ENCODE assay signal across 24 cellular contexts in genomic region chr5:102766295-102767090, GRCh38. TPM values are rescaled to one million over a fixed set of nuclear protein-coding genes. Genes with fewer than 3 reads are reported as not detected.
DNase-seq lines count a peak whose midpoint lies in the region; ATAC-seq, FAIRE-seq and TF ChIP-seq lines count a peak whose summit lies in the region.
"Had no signal": no experiment of that assay in that cellular context is flagged by ENCODE, and none has a peak within 500 bp of the region (broad histone marks: within the 10 kb centered on the region; RNA-seq: fewer than 3 reads in every experiment).

No MANE protein-coding gene starts in this region.

- H3K27me3 ChIP-seq in H9 (ENCODE audit: insufficient read depth, low read length): no peaks in the 10 kb centered on the region
- H3K27me3 ChIP-seq: SJSA1 had no signal

- no peak overlapping the region for H2BK120ac ChIP-seq in H9 (ENCODE audit: low read depth, low read length, poor library complexity, severe bottlenecking)

- H2AK5ac ChIP-seq in H9 (ENCODE audit: insufficient read length, low read length): no peak overlapping the region

- H3K36me3 Mint-ChIP-seq in activated CD4-positive, alpha-beta T cell treated with anti-CD3 and anti-CD28 coated beads for 36 hours (ENCODE audit: low read depth): peaks cover 25% of the 10 kb centered on the region
- H3K36me3 Mint-ChIP-seq in activated naive CD8-positive, alpha-beta T cell: peaks cover 7% of the 10 kb centered on the region
- H3K36me3 Mint-ChIP-seq in activated naive CD8-positive, alpha-beta T cell treated with anti-CD3 and anti-CD28 coated beads for 36 hours: peaks cover 38% of the 10 kb centered on the region
- H3K36me3 Mint-ChIP-seq in H9 (ENCODE audit: insufficient read depth in 1 of 3, low read depth in 3 of 3): no peaks in the 10 kb centered on the region
- H3K36me3 Mint-ChIP-seq: CD8-positive, alpha-beta T cell had no signal

- H4K5ac ChIP-seq in H9 (ENCODE audit: insufficient read length, low read depth, low read length): no peak overlapping the region

- no peak overlapping the region for H2BK15ac ChIP-seq in H9 (ENCODE audit: low read depth, low read length)

- no peak overlapping the region for H3K23ac ChIP-seq in H9 (ENCODE audit: insufficient read length, low read depth, low read length)

- CTCF ChIA-PET in activated CD4-positive, alpha-beta T cell treated with anti-CD3 and anti-CD28 coated beads for 36 hours (lab: Charles Lee): interaction anchor here (0.8 kb wide), 1 partner anchor 10 kb away, joined by 3 read pairs; no protein-coding TSS in a partner anchor

- H3K4me2 ChIP-seq in H9 (ENCODE audit: insufficient read depth, insufficient read length, low read length): no peak overlapping the region
- H3K4me2 ChIP-seq: KMS-11 had no signal

- intact Hi-C loops in activated CD4-positive, alpha-beta T cell treated with anti-CD3 and anti-CD28 coated beads for 36 hours (cut with DNase I, micrococcal nuclease): no loop called here

- WGBS in H9 (ENCODE audit: extremely low coverage, insufficient read length, low lambda C conversion rate): 100% methylated on average over 1 of the region's 4 CpGs

- H3K4me3 Mint-ChIP-seq in activated CD4-positive, alpha-beta T cell treated with anti-CD3 and anti-CD28 coated beads for 36 hours: no peak overlapping the region
- no peak overlapping the region for H3K4me3 Mint-ChIP-seq in activated naive CD8-positive, alpha-beta T cell
- no peak overlapping the region for H3K4me3 Mint-ChIP-seq in activated naive CD8-positive, alpha-beta T cell treated with anti-CD3 and anti-CD28 coated beads for 36 hours
- H3K4me3 Mint-ChIP-seq in H9: no peak overlapping the region
- H3K4me3 Mint-ChIP-seq: CD8-positive, alpha-beta T cell had no signal

- no peaks in the 10 kb centered on the region for H3K79me1 ChIP-seq in H9 (ENCODE audit: insufficient read depth, low read depth, low read length, poor library complexity, severe bottlenecking)

- H3K9me3 ChIP-seq in H9 (ENCODE audit: control insufficient read depth, low read depth, low read length): no peaks in the 10 kb centered on the region
- H3K9me3 ChIP-seq: HAP-1, SJSA1 had no signal

- no peak overlapping the region for H3T11ph ChIP-seq in H9 (ENCODE audit: low read length)

- peaks cover 6% of the 10 kb centered on the region; the same call in 1 of the 2 replicates for H3K4me1 ChIP-seq in H9 (ENCODE audit: insufficient read depth, low read length)
- H3K4me1 ChIP-seq: HAP-1 had no signal

- ATAC-seq in activated CD4-positive, alpha-beta T cell treated with anti-CD3 and anti-CD28 coated beads for 36 hours: no peak
- ATAC-seq in HG03460 (IDR thresholded peaks at IDR 0.05; ENCODE audit: unreplicated experiment): no peak
- ATAC-seq: CD8-positive, alpha-beta T cell; GM12878 had no signal

- peaks cover 60% of the 10 kb centered on the region for H3K4me1 Mint-ChIP-seq in activated CD4-positive, alpha-beta T cell treated with anti-CD3 and anti-CD28 coated beads for 36 hours
- H3K4me1 Mint-ChIP-seq in activated naive CD8-positive, alpha-beta T cell (ENCODE audit: low read depth): peaks cover 54% of the 10 kb centered on the region
- peaks cover 51% of the 10 kb centered on the region for H3K4me1 Mint-ChIP-seq in activated naive CD8-positive, alpha-beta T cell treated with anti-CD3 and anti-CD28 coated beads for 36 hours
- peaks cover 26 to 32% of the 10 kb centered on the region in 2 experiments for H3K4me1 Mint-ChIP-seq in H9

- H3K9me3 Mint-ChIP-seq in activated CD4-positive, alpha-beta T cell treated with anti-CD3 and anti-CD28 coated beads for 36 hours (ENCODE audit: low read depth): no peaks in the 10 kb centered on the region
- H3K9me3 Mint-ChIP-seq in activated naive CD8-positive, alpha-beta T cell (ENCODE audit: low read depth): no peaks in the 10 kb centered on the region
- no peaks in the 10 kb centered on the region for H3K9me3 Mint-ChIP-seq in activated naive CD8-positive, alpha-beta T cell treated with anti-CD3 and anti-CD28 coated beads for 36 hours
- no peaks in the 10 kb centered on the region for H3K9me3 Mint-ChIP-seq in H9
- H3K9me3 Mint-ChIP-seq: CD8-positive, alpha-beta T cell had no signal

- peak overlapping the region; percentile 33 for H3K27ac Mint-ChIP-seq in activated CD4-positive, alpha-beta T cell treated with anti-CD3 and anti-CD28 coated beads for 36 hours
- H3K27ac Mint-ChIP-seq in activated naive CD8-positive, alpha-beta T cell: peak overlapping the region; percentile 76
- no peak overlapping the region for H3K27ac Mint-ChIP-seq in activated naive CD8-positive, alpha-beta T cell treated with anti-CD3 and anti-CD28 coated beads for 36 hours
- no peak overlapping the region for H3K27ac Mint-ChIP-seq in H9
- H3K27ac Mint-ChIP-seq: CD8-positive, alpha-beta T cell had no signal

- no peak overlapping the region for H3K18ac ChIP-seq in H9 (ENCODE audit: insufficient read length, low read depth, low read length)

- H3K79me2 ChIP-seq in H9 (ENCODE audit: insufficient read depth, low read length): no peaks in the 10 kb centered on the region; the same call in 1 of the 2 replicates

- no peak overlapping the region for H3K27ac ChIP-seq in H9 (ENCODE audit: insufficient read length, low read depth, low read length)
- H3K27ac ChIP-seq: GM23248, KMS-11, SJSA1 had no signal

- H2BK12ac ChIP-seq in H9 (ENCODE audit: insufficient read length, low read depth, low read length): no peak overlapping the region

- H2AFZ ChIP-seq in H9 (ENCODE audit: low read length): no peak overlapping the region
- H2AFZ ChIP-seq: GM23248 had no signal

- H3K4ac ChIP-seq in H9 (ENCODE audit: low read depth, low read length): no peak overlapping the region

- H4K91ac ChIP-seq in H9 (ENCODE audit: insufficient read length, low read depth, low read length): no peak overlapping the region

- H3K27me3 Mint-ChIP-seq in activated CD4-positive, alpha-beta T cell treated with anti-CD3 and anti-CD28 coated beads for 36 hours: no peaks in the 10 kb centered on the region
- H3K27me3 Mint-ChIP-seq in activated naive CD8-positive, alpha-beta T cell: no peaks in the 10 kb centered on the region
- H3K27me3 Mint-ChIP-seq in activated naive CD8-positive, alpha-beta T cell treated with anti-CD3 and anti-CD28 coated beads for 36 hours: no peaks in the 10 kb centered on the region
- H3K27me3 Mint-ChIP-seq in H9 (ENCODE audit: low read depth): no peaks in the 10 kb centered on the region

- no peaks in the 10 kb centered on the region for H4K20me1 ChIP-seq in H9 (ENCODE audit: control insufficient read depth, insufficient read depth, insufficient read length)

- no peak overlapping the region for H4K8ac ChIP-seq in H9 (replicated peaks; ENCODE audit: insufficient read length, low read depth, low read length)

- no peak overlapping the region for H2BK5ac ChIP-seq in H9 (ENCODE audit: insufficient read length, low read length)

- H3K14ac ChIP-seq in H9 (ENCODE audit: insufficient read depth, low read length): no peak overlapping the region

- H3K56ac ChIP-seq in H9 (ENCODE audit: insufficient read length, low read depth, low read length): no peak overlapping the region

- DNase-seq in activated CD4-positive, alpha-beta T cell treated with anti-CD3 and anti-CD28 coated beads for 36 hours: no peak
- DNase-seq in activated CD4-positive, alpha-beta T cell treated with anti-CD3 and anti-CD28 coated beads for 4 hours: no peak
- DNase-seq in activated naive CD8-positive, alpha-beta T cell treated with anti-CD3 and anti-CD28 coated beads for 36 hours: no peak
- DNase-seq in H9: no peak
- DNase-seq: AML-193; C1 segment of cervical spinal cord; CD8-positive, alpha-beta T cell; DND-41; GM23248; IMR-90; NCI-H1092 treated with DMSO at 0.1 percent for 48 hours; NCI-H1436 treated with DMSO at 0.1 percent for 48 hours; NCI-H2029; NCI-H226; NCI-H510A treated with DMSO at 0.1 percent for 48 hours; OCI-M1 had no signal

- no peak for TF ChIP-seq CTCF in H9 (conservative IDR thresholded peaks at IDR 0.05)

- peak; percentile 79 for FAIRE-seq in endometrium (lab: Jason Lieb, UNC)
- FAIRE-seq: GM12878, RCC 7860 had no signal

- H2BK20ac ChIP-seq in H9 (ENCODE audit: low read depth, low read length, poor library complexity, severe bottlenecking): no peak overlapping the region

- no peak overlapping the region for H3K9ac ChIP-seq in H9 (ENCODE audit: extremely low read depth, insufficient read length, low read length)
- H3K9ac ChIP-seq: GM23248, KMS-11 had no signal

- POLR2A ChIA-PET in activated CD4-positive, alpha-beta T cell treated with anti-CD3 and anti-CD28 coated beads for 36 hours (lab: Charles Lee): no interaction called here

- H3K23me2 ChIP-seq in H9 (ENCODE audit: insufficient read length, low read depth, low read length, poor library complexity, severe bottlenecking): no peaks in the 10 kb centered on the region

RNA-seq across cellular contexts. Expression of gene PAM, which starts 11.4 kb away (rescaled TPM):
- 10 to 100 TPM; 54.0 to 68.3 TPM for total RNA-seq in activated CD4-positive, alpha-beta T cell treated with anti-CD3 and anti-CD28 coated beads for 36 hours
- 10 to 100 TPM; 42.0 to 54.0 TPM for total RNA-seq in activated naive CD8-positive, alpha-beta T cell treated with anti-CD3 and anti-CD28 coated beads for 36 hours
- total RNA-seq in H9 (2021): 31.5 and 34.9 TPM in 2 replicates

Comparison
In these comparisons a context has a peak if more than half of its experiments do, and no peak if none do; other contexts are left out.
1. H3K27ac Mint-ChIP-seq: peak in activated CD4-positive, alpha-beta T cell treated with anti-CD3 and anti-CD28 coated beads for 36 hours (single experiment) and activated naive CD8-positive, alpha-beta T cell (single experiment); none in activated naive CD8-positive, alpha-beta T cell treated with anti-CD3 and anti-CD28 coated beads for 36 hours (single experiment) and H9 (0 of 3).